In the genomic region with DNA sequence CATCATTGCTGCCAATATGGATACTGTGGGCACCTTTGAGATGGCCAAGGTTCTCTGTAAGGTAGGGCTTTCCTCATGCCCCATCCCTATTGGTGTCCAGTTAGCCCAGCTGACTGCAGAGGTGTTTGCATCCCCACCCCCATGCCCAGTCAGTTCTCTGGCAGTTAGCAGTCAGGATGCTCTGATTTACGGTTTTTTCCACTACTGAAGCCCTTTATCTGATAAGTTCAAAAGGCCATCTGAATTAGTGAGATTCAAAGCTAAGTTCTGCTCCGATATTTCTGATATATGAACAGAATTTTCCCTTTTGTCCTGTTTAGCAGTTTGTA, we compare ENCODE assay signal across 9 cellular contexts. TPM values are rescaled to one million over a fixed set of nuclear protein-coding genes. Genes with fewer than 3 reads are reported as not detected.
DNase-seq lines count a peak whose midpoint lies in the region; ATAC-seq lines count a peak whose summit lies in the region.
"Had no signal": no experiment of that assay in that cellular context is flagged by ENCODE, and none has a peak within 500 bp of the region (broad histone marks: within the 10 kb centered on the region; RNA-seq: fewer than 3 reads in every experiment).

No MANE protein-coding gene starts in this region.

- no peaks in the 10 kb centered on the region for H3K9me3 Mint-ChIP-seq in activated CD4-positive, alpha-beta memory T cell treated with anti-CD3 and anti-CD28 coated beads for 36 hours

- H3K4me3 ChIP-seq in iPS-18a (ENCODE audit: low read length) (peak overlapping the region; percentile 93), stomach smooth muscle (ENCODE audit: low read length in 2 of 2) (peak overlapping the region; percentile 86 to 97)

- H3K27me3 ChIP-seq in iPS-18a (ENCODE audit: control insufficient read depth, insufficient read depth, low read length), result no peaks in the 10 kb centered on the region
- no peaks in the 10 kb centered on the region for H3K27me3 ChIP-seq in stomach smooth muscle (ENCODE audit: control insufficient read depth in 1 of 2, insufficient read depth in 2 of 2, low read length in 2 of 2)
- H3K27me3 ChIP-seq: pancreas had no signal

- DNase-seq in NCI-H748 (lab: John Stamatoyannopoulos, UW; ENCODE audit: unreplicated experiment), result peak; percentile 12
- DNase-seq in NCI-H748 treated with DMSO at 0.1 percent for 48 hours (lab: John Stamatoyannopoulos, UW), result no peak
- DNase-seq in activated CD4-positive, alpha-beta memory T cell treated with anti-CD3 and anti-CD28 coated beads for 36 hours, result peak; percentile 61
- DNase-seq in cerebellar nuclear complex (lab: John Stamatoyannopoulos, UW), result no peak
- DNase-seq: pancreas had no signal

- H3K4me1 ChIP-seq in iPS-18a (ENCODE audit: control insufficient read depth, low read depth, low read length) (peaks cover 7% of the 10 kb centered on the region), stomach smooth muscle (ENCODE audit: control insufficient read depth, insufficient read depth, low read length) (peaks cover 25% of the 10 kb centered on the region)

- POLR2A ChIA-PET in activated CD4-positive, alpha-beta memory T cell treated with anti-CD3 and anti-CD28 coated beads for 36 hours (lab: Charles Lee), result interaction anchor here (0.6 to 2.3 kb wide), 4 partner anchors 9 to 72 kb away, joined by 3 to 17 read pairs (median 4); a partner anchor contains a TSS

- intact Hi-C loops in activated CD4-positive, alpha-beta memory T cell treated with anti-CD3 and anti-CD28 coated beads for 36 hours (cut with micrococcal nuclease), result loop anchor here (2.0 kb wide), 4 partner anchors 45 to 209 kb away; a partner anchor contains a TSS

- peak overlapping the region; percentile 66 for H3K27ac ChIP-seq in iPS-18a (ENCODE audit: low read length)
- H3K27ac ChIP-seq in stomach smooth muscle (ENCODE audit: low read length), result peak overlapping the region; percentile 84

- CTCF ChIA-PET in activated CD4-positive, alpha-beta memory T cell treated with anti-CD3 and anti-CD28 coated beads for 36 hours (lab: Charles Lee), result interaction anchor here (0.8 to 8.0 kb wide), 4 partner anchors 9 to 100 kb away, joined by 3 to 37 read pairs (median 12); a partner anchor contains a TSS

- peak overlapping the region; percentile 79 for H3K9ac ChIP-seq in iPS-18a (ENCODE audit: low read length)
- H3K9ac ChIP-seq in stomach smooth muscle (ENCODE audit: low read length in 2 of 2), result peak overlapping the region; percentile 78 to 86

- H3K27me3 Mint-ChIP-seq in activated CD4-positive, alpha-beta memory T cell treated with anti-CD3 and anti-CD28 coated beads for 36 hours, result no peaks in the 10 kb centered on the region

- no peaks in the 10 kb centered on the region for H3K9me3 ChIP-seq in iPS-18a (ENCODE audit: control insufficient read depth, low read depth, low read length)
- no peaks in the 10 kb centered on the region for H3K9me3 ChIP-seq in stomach smooth muscle (ENCODE audit: control insufficient read depth in 2 of 2, low read length in 2 of 2)
- H3K9me3 ChIP-seq: pancreas had no signal

- peak overlapping the region; percentile 93 for H3K4me3 Mint-ChIP-seq in activated CD4-positive, alpha-beta memory T cell treated with anti-CD3 and anti-CD28 coated beads for 36 hours

- ATAC-seq in HG02571 (IDR thresholded peaks at IDR 0.05; ENCODE audit: unreplicated experiment) (no peak), HG02973 (IDR thresholded peaks at IDR 0.05; ENCODE audit: unreplicated experiment) (no peak)

- H3K27ac Mint-ChIP-seq in activated CD4-positive, alpha-beta memory T cell treated with anti-CD3 and anti-CD28 coated beads for 36 hours, result peak overlapping the region; percentile 90

- H3K4me1 Mint-ChIP-seq in activated CD4-positive, alpha-beta memory T cell treated with anti-CD3 and anti-CD28 coated beads for 36 hours (ENCODE audit: low read depth), result peaks cover 61% of the 10 kb centered on the region

- H3K36me3 Mint-ChIP-seq in activated CD4-positive, alpha-beta memory T cell treated with anti-CD3 and anti-CD28 coated beads for 36 hours, result peaks cover 39% of the 10 kb centered on the region

- peaks cover 27% of the 10 kb centered on the region for H3K36me3 ChIP-seq in iPS-18a (ENCODE audit: control insufficient read depth, low read depth, low read length)
- H3K36me3 ChIP-seq in stomach smooth muscle (ENCODE audit: control insufficient read depth in 2 of 2, insufficient read depth in 2 of 2, low read length in 2 of 2), result peaks cover 30 to 32% of the 10 kb centered on the region in 2 donors

RNA-seq across cellular contexts. Expression of a gene that starts 0.8 kb away (rescaled TPM):
- 10 to 100 TPM; 56.9 to 64.6 TPM for total RNA-seq in activated CD4-positive, alpha-beta memory T cell treated with anti-CD3 and anti-CD28 coated beads for 36 hours

RNA-seq across cellular contexts. Expression of a gene that starts 1.3 kb away (rescaled TPM):
- total RNA-seq in activated CD4-positive, alpha-beta memory T cell treated with anti-CD3 and anti-CD28 coated beads for 36 hours, result 100 to 1,000 TPM; 202 to 213 TPM

RNA-seq across cellular contexts. Expression of a gene that starts 8.9 kb away (rescaled TPM):
- total RNA-seq in activated CD4-positive, alpha-beta memory T cell treated with anti-CD3 and anti-CD28 coated beads for 36 hours, result 100 to 1,000 TPM in 1 of 2 experiments, 10 to 100 TPM in 1; 94.9 to 101 TPM

RNA-seq across cellular contexts. Expression of a gene that starts 17.6 kb away (rescaled TPM):
- total RNA-seq in activated CD4-positive, alpha-beta memory T cell treated with anti-CD3 and anti-CD28 coated beads for 36 hours, result 10 to 100 TPM; 14.2 to 15.8 TPM

RNA-seq across cellular contexts. Expression of a gene that starts 20.2 kb away (rescaled TPM):
- total RNA-seq in activated CD4-positive, alpha-beta memory T cell treated with anti-CD3 and anti-CD28 coated beads for 36 hours, result 10 to 100 TPM; 79.0 to 84.6 TPM

Comparison
In these comparisons a context has a peak if more than half of its experiments do, and no peak if none do; other contexts are left out.
1. DNase-seq: peak in NCI-H748 (single experiment) and activated CD4-positive, alpha-beta memory T cell treated with anti-CD3 and anti-CD28 coated beads for 36 hours (single experiment); none in NCI-H748 treated with DMSO at 0.1 percent for 48 hours (single experiment) and cerebellar nuclear complex (0 of 2).